ENCODE assay signal across 20 cellular contexts in genomic region chr15:28273468-28273867, GRCh38. TPM values are rescaled to one million over a fixed set of nuclear protein-coding genes. Genes with fewer than 3 reads are reported as not detected.
DNase-seq lines count a peak whose midpoint lies in the region; TF ChIP-seq lines count a peak whose summit lies in the region.
"Had no signal": no experiment of that assay in that cellular context is flagged by ENCODE, and none has a peak within 500 bp of the region (broad histone marks: within the 10 kb centered on the region; RNA-seq: fewer than 3 reads in every experiment).

No MANE protein-coding gene starts in this region.

- TF ChIP-seq EP300 in stomach (IDR thresholded peaks at IDR 0.05), result no peak

- DNase-seq in GM13976 (ENCODE audit: low spot score) (peak; percentile 8), hepatic stellate cell (ENCODE audit: low spot score) (peak; percentile 24), non-pigmented ciliary epithelial cell (ENCODE audit: low read depth) (peak; percentile 6), NCI-H226 (no peak), NCI-H2107 treated with DMSO at 0.1 percent for 48 hours (lab: John Stamatoyannopoulos, UW; ENCODE audit: unreplicated experiment) (no peak), stomach (no peak)
- DNase-seq in activated naive CD4-positive, alpha-beta T cell treated with anti-CD3 and anti-CD28 coated beads, Interleukin-2, amount 10 ng/mL, durations not matched to agents 7 days and 5 days, result no peak
- DNase-seq: DMS79 treated with DMSO at 0.1 percent for 48 hours; NCI-H146; NCI-H510A treated with DMSO at 0.1 percent for 48 hours; right lobe of liver; stimulated activated CD4-positive, alpha-beta T cell treated with anti-CD3 and anti-CD28 coated beads, Interleukin-4, amount 100 ng/mL, for 24 hours; T1000 had no signal

- intact Hi-C loops in stomach (cut with DNase I; ENCODE audit: low total_unique reads), result no loop called here

- peaks cover 10% of the 10 kb centered on the region for H3K4me1 Mint-ChIP-seq in brain
- H3K4me1 Mint-ChIP-seq in activated naive CD4-positive, alpha-beta T cell treated with anti-CD3 and anti-CD28 coated beads, Interleukin-2, amount 10 ng/mL, durations not matched to agents 7 days and 5 days, result no peaks in the 10 kb centered on the region
- H3K4me1 Mint-ChIP-seq: B cell; stimulated activated memory B cell treated with anti-CD40 and anti-IgM and Interleukin-4, amounts not matched to agents 10 μg/mL and 1 μg/mL and 100 μg/mL, for 72 hours had no signal

- H3K9me3 ChIP-seq in stomach, result no peaks in the 10 kb centered on the region
- H3K9me3 ChIP-seq: body of pancreas, right lobe of liver had no signal

- in situ Hi-C loops in GM13976 (cut with MboI; ENCODE audit: low sequenced_read_pairs, unreplicated experiment), result no loop called here

- H3K4me1 ChIP-seq in stomach, result no peaks in the 10 kb centered on the region
- H3K4me1 ChIP-seq: body of pancreas, right lobe of liver had no signal

- H3K4me3 Mint-ChIP-seq in brain, result no peak overlapping the region
- H3K4me3 Mint-ChIP-seq in activated naive CD4-positive, alpha-beta T cell treated with anti-CD3 and anti-CD28 coated beads, Interleukin-2, amount 10 ng/mL, durations not matched to agents 7 days and 5 days, result no peak overlapping the region
- H3K4me3 Mint-ChIP-seq: activated T-helper 17 cell treated with anti-CD3 and anti-CD28 coated beads, Interleukin-2, amount 50 U/mL, for 72 hours; B cell; stimulated activated memory B cell treated with anti-CD40 and anti-IgM and Interleukin-4, amounts not matched to agents 10 μg/mL and 1 μg/mL and 100 μg/mL, for 72 hours had no signal

- no peaks in the 10 kb centered on the region for H3K27me3 Mint-ChIP-seq in brain
- H3K27me3 Mint-ChIP-seq in activated naive CD4-positive, alpha-beta T cell treated with anti-CD3 and anti-CD28 coated beads, Interleukin-2, amount 10 ng/mL, durations not matched to agents 7 days and 5 days, result no peaks in the 10 kb centered on the region
- H3K27me3 Mint-ChIP-seq: activated T-helper 17 cell treated with anti-CD3 and anti-CD28 coated beads, Interleukin-2, amount 50 U/mL, for 72 hours; B cell; stimulated activated memory B cell treated with anti-CD40 and anti-IgM and Interleukin-4, amounts not matched to agents 10 μg/mL and 1 μg/mL and 100 μg/mL, for 72 hours had no signal

- 53 to 62% (median 58%) methylated on average over 5 of the region's 5 CpGs for WGBS in stomach, 5 donors

- H3K4me3 ChIP-seq in stomach, result no peak overlapping the region
- H3K4me3 ChIP-seq: body of pancreas, GM12878, right lobe of liver had no signal

- peak overlapping the region in 3 of 5 experiments; percentile 3 to 24 (median 13) for H3K27ac Mint-ChIP-seq in brain
- no peak overlapping the region for H3K27ac Mint-ChIP-seq in activated naive CD4-positive, alpha-beta T cell treated with anti-CD3 and anti-CD28 coated beads, Interleukin-2, amount 10 ng/mL, durations not matched to agents 7 days and 5 days
- H3K27ac Mint-ChIP-seq: activated T-helper 17 cell treated with anti-CD3 and anti-CD28 coated beads, Interleukin-2, amount 50 U/mL, for 72 hours; B cell; stimulated activated memory B cell treated with anti-CD40 and anti-IgM and Interleukin-4, amounts not matched to agents 10 μg/mL and 1 μg/mL and 100 μg/mL, for 72 hours had no signal

- H3K27me3 ChIP-seq in stomach, result no peaks in the 10 kb centered on the region
- H3K27me3 ChIP-seq: body of pancreas, right lobe of liver had no signal

- no peak overlapping the region for H3K27ac ChIP-seq in stomach
- H3K27ac ChIP-seq: body of pancreas, right lobe of liver, RWPE1 had no signal

- H3K9me3 Mint-ChIP-seq in brain, result no peaks in the 10 kb centered on the region
- no peaks in the 10 kb centered on the region for H3K9me3 Mint-ChIP-seq in activated naive CD4-positive, alpha-beta T cell treated with anti-CD3 and anti-CD28 coated beads, Interleukin-2, amount 10 ng/mL, durations not matched to agents 7 days and 5 days
- H3K9me3 Mint-ChIP-seq: activated T-helper 17 cell treated with anti-CD3 and anti-CD28 coated beads, Interleukin-2, amount 50 U/mL, for 72 hours; stimulated activated memory B cell treated with anti-CD40 and anti-IgM and Interleukin-4, amounts not matched to agents 10 μg/mL and 1 μg/mL and 100 μg/mL, for 72 hours had no signal

- H3K36me3 ChIP-seq in stomach, result peaks cover 26 to 92% (median 79%) of the 10 kb centered on the region in 4 donors

- H3K36me3 Mint-ChIP-seq in brain, result peaks cover 67% of the 10 kb centered on the region
- peaks cover 15% of the 10 kb centered on the region for H3K36me3 Mint-ChIP-seq in activated naive CD4-positive, alpha-beta T cell treated with anti-CD3 and anti-CD28 coated beads, Interleukin-2, amount 10 ng/mL, durations not matched to agents 7 days and 5 days

- TF ChIP-seq CTCF in GM13976 (IDR thresholded peaks at IDR 0.05; ENCODE audit: borderline replicate concordance, control extremely low read depth, extremely low read depth, insufficient read depth, missing control alignments) (no peak), brain (conservative IDR thresholded peaks at IDR 0.05) (peak in 1 of 2 experiments; percentile 44), stomach (IDR thresholded peaks at IDR 0.05) (no peak)

- CTCF ChIA-PET in activated naive CD4-positive, alpha-beta T cell treated with anti-CD3 and anti-CD28 coated beads, Interleukin-2, amount 10 ng/mL, durations not matched to agents 7 days and 5 days (lab: Charles Lee), result no interaction called here

- TF ChIP-seq POLR2A in stomach (IDR thresholded peaks at IDR 0.05), result no peak

RNA-seq across cellular contexts. Expression of gene HERC2, which starts 48.5 kb away (rescaled TPM):
- polyA plus RNA-seq in brain (ENCODE audit: insufficient read depth, low read depth, low replicate concordance), result 96.3 TPM
- 100 to 1,000 TPM in 3 of 5 donors, 10 to 100 TPM in 2; 68.4 to 437 (median 112) TPM for total RNA-seq in stomach
- 10 to 100 TPM in 2 of 3 donors, 1 to 10 TPM in 1; 7.9 to 21.5 (median 11.5) TPM for polyA plus RNA-seq in stomach

Comparison
In these comparisons a context has a peak if more than half of its experiments do, and no peak if none do; other contexts are left out.
1. DNase-seq: peak in GM13976 (single experiment), hepatic stellate cell (single experiment) and non-pigmented ciliary epithelial cell (single experiment); none in activated naive CD4-positive, alpha-beta T cell treated with anti-CD3 and anti-CD28 coated beads, Interleukin-2, amount 10 ng/mL, durations not matched to agents 7 days and 5 days (single experiment), NCI-H226 (single experiment), NCI-H2107 treated with DMSO at 0.1 percent for 48 hours (single experiment) and stomach (single experiment).